8 cellular contexts compared by ENCODE assay signal in genomic region chr17:58516644-58517377, GRCh38.
DNase-seq lines count a peak whose midpoint lies in the region; ATAC-seq lines count a peak whose summit lies in the region.

No MANE protein-coding gene starts in this region.

- H3K27ac ChIP-seq in layer of hippocampus (ENCODE audit: low read depth, low read length) (peak overlapping the region; percentile 98), substantia nigra (ENCODE audit: low read depth, low read length, poor library complexity, severe bottlenecking) (peak overlapping the region; percentile 94)

- peaks cover 24% of the 10 kb centered on the region for H3K36me3 Mint-ChIP-seq in T-helper 1 cell treated with Interleukin-12 subunit alpha and Interleukin-12 subunit beta and Interleukin-4 antibody, amounts not matched to agents 30 μg/mL and 1 μg/mL, for 36 hours (ENCODE audit: low read depth)
- H3K36me3 Mint-ChIP-seq in activated naive CD8-positive, alpha-beta T cell treated with anti-CD3 and anti-CD28 coated beads, Interleukin-2, amount 50 U/mL, for 24 hours (ENCODE audit: low read depth) = peaks cover 15% of the 10 kb centered on the region

- peak overlapping the region; percentile 91 for H3K27ac Mint-ChIP-seq in T-helper 1 cell treated with Interleukin-12 subunit alpha and Interleukin-12 subunit beta and Interleukin-4 antibody, amounts not matched to agents 30 μg/mL and 1 μg/mL, for 36 hours
- H3K27ac Mint-ChIP-seq in activated naive CD8-positive, alpha-beta T cell treated with anti-CD3 and anti-CD28 coated beads, Interleukin-2, amount 50 U/mL, for 24 hours = peak overlapping the region; percentile 96

- ATAC-seq in activated naive CD8-positive, alpha-beta T cell treated with anti-CD3 and anti-CD28 coated beads, Interleukin-2, amount 50 U/mL, for 24 hours = no peak
- no peak for ATAC-seq in HG03196 (IDR thresholded peaks at IDR 0.05; ENCODE audit: unreplicated experiment)

- H3K4me1 Mint-ChIP-seq in T-helper 1 cell treated with Interleukin-12 subunit alpha and Interleukin-12 subunit beta and Interleukin-4 antibody, amounts not matched to agents 30 μg/mL and 1 μg/mL, for 36 hours (ENCODE audit: low read depth) = peaks cover 39% of the 10 kb centered on the region
- peaks cover 49% of the 10 kb centered on the region for H3K4me1 Mint-ChIP-seq in activated naive CD8-positive, alpha-beta T cell treated with anti-CD3 and anti-CD28 coated beads, Interleukin-2, amount 50 U/mL, for 24 hours

- no peaks in the 10 kb centered on the region for H3K9me3 Mint-ChIP-seq in T-helper 1 cell treated with Interleukin-12 subunit alpha and Interleukin-12 subunit beta and Interleukin-4 antibody, amounts not matched to agents 30 μg/mL and 1 μg/mL, for 36 hours
- H3K9me3 Mint-ChIP-seq in activated naive CD8-positive, alpha-beta T cell treated with anti-CD3 and anti-CD28 coated beads, Interleukin-2, amount 50 U/mL, for 24 hours = no peaks in the 10 kb centered on the region

- peak overlapping the region; percentile 83 for H3K4me3 Mint-ChIP-seq in T-helper 1 cell treated with Interleukin-12 subunit alpha and Interleukin-12 subunit beta and Interleukin-4 antibody, amounts not matched to agents 30 μg/mL and 1 μg/mL, for 36 hours
- H3K4me3 Mint-ChIP-seq in activated naive CD8-positive, alpha-beta T cell treated with anti-CD3 and anti-CD28 coated beads, Interleukin-2, amount 50 U/mL, for 24 hours = peak overlapping the region; percentile 90

- no peaks in the 10 kb centered on the region for H3K27me3 ChIP-seq in layer of hippocampus (ENCODE audit: control insufficient read depth, insufficient read depth, low read length)

- DNase-seq in T-helper 1 cell (no peak), substantia nigra (lab: John Stamatoyannopoulos, UW) (no peak), hippocampal formation (lab: John Stamatoyannopoulos, UW) (no peak), medulla oblongata (ENCODE audit: extremely low spot score) (no peak)
- peak; percentile 8 for DNase-seq in activated naive CD8-positive, alpha-beta T cell treated with anti-CD3 and anti-CD28 coated beads, Interleukin-2, amount 50 U/mL, for 24 hours

- H3K27me3 Mint-ChIP-seq in T-helper 1 cell treated with Interleukin-12 subunit alpha and Interleukin-12 subunit beta and Interleukin-4 antibody, amounts not matched to agents 30 μg/mL and 1 μg/mL, for 36 hours (ENCODE audit: low read depth) = no peaks in the 10 kb centered on the region
- peaks cover 5% of the 10 kb centered on the region for H3K27me3 Mint-ChIP-seq in activated naive CD8-positive, alpha-beta T cell treated with anti-CD3 and anti-CD28 coated beads, Interleukin-2, amount 50 U/mL, for 24 hours
